23 cellular contexts compared by ENCODE assay signal in genomic region chr17:27088767-27089078, GRCh38.
"Had no signal": no experiment of that assay in that cellular context is flagged by ENCODE, and none has a peak within 500 bp of the region (broad histone marks: within the 10 kb centered on the region; RNA-seq: fewer than 3 reads in every experiment).

No MANE protein-coding gene starts in this region.

- H3K4me1 ChIP-seq: colonic mucosa, esophagus muscularis mucosa, foreskin keratinocyte, heart right ventricle, left lung, lower lobe of right lung had no signal

- H3K27me3 ChIP-seq: colonic mucosa, foreskin keratinocyte, left lung had no signal

- H3K9me3 ChIP-seq: colonic mucosa, esophagus muscularis mucosa, heart right ventricle, left lung, lower lobe of right lung had no signal

- H3K4me1 Mint-ChIP-seq: mesothelial cell of epicardium, naive B cell had no signal

- H3K27ac ChIP-seq: colonic mucosa, esophagus muscularis mucosa, foreskin keratinocyte, heart right ventricle, left lung, lower lobe of right lung had no signal

- H3K4me3 ChIP-seq: colonic mucosa, esophagus muscularis mucosa, heart right ventricle, left lung, lower lobe of right lung, mucosa of descending colon had no signal

- H3K36me3 Mint-ChIP-seq: mesothelial cell of epicardium had no signal

- DNase-seq: colonic mucosa; cortex of kidney; effector CD8-positive, alpha-beta T cell; effector memory CD8-positive, alpha-beta T cell; foreskin keratinocyte; glutamatergic neuron; head of caudate nucleus; heart right ventricle; hippocampal formation; left cardiac atrium; left lung; left ventricle myocardium superior; lower lobe of right lung; mesenchymal stem cell; mucosa of descending colon; naive B cell had no signal

- H3K27ac Mint-ChIP-seq: dendritic cell treated with granulocyte-macrophage colony-stimulating factor and Interleukin-4, amounts not matched to agents 40 ng/mL and 50 ng/mL, for 4 days; effector memory CD8-positive, alpha-beta T cell; mesothelial cell of epicardium; naive B cell had no signal

- H3K4me3 Mint-ChIP-seq: dendritic cell treated with granulocyte-macrophage colony-stimulating factor and Interleukin-4, amounts not matched to agents 40 ng/mL and 50 ng/mL, for 4 days; effector memory CD8-positive, alpha-beta T cell; mesothelial cell of epicardium had no signal

- FAIRE-seq: endothelial cell of umbilical vein, frontal cortex, islet of Langerhans, keratinocyte had no signal

- H3K36me3 ChIP-seq: colonic mucosa, esophagus muscularis mucosa, heart right ventricle, left lung, lower lobe of right lung had no signal

- ATAC-seq: effector memory CD8-positive, alpha-beta T cell; foreskin keratinocyte; heart right ventricle; left cardiac atrium; left lung; left ventricle myocardium superior; lower lobe of right lung; mucosa of descending colon had no signal
